ENCODE assay signal across 2 cellular contexts in genomic region chr1:22678522-22678896, GRCh38.
TF ChIP-seq lines count a peak whose summit lies in the region.

No MANE protein-coding gene starts in this region.

TF ChIP-seq in HEK293, 187 proteins besides CTCF, POLR2A, EP300 and RAD21 (continues in another document):
- no peak for TF ChIP-seq ZNF239 (tag by site-specific recombination; IDR thresholded peaks at IDR 0.05)
- TF ChIP-seq ZBTB44 (tag by site-specific recombination; IDR thresholded peaks at IDR 0.05), result no peak
- no peak for TF ChIP-seq ZNF133 (tag by site-specific recombination; IDR thresholded peaks at IDR 0.05)
- no peak for TF ChIP-seq ZNF621 (tag by site-specific recombination; IDR thresholded peaks at IDR 0.05)
- TF ChIP-seq PRDM10 (tag by site-specific recombination; IDR thresholded peaks at IDR 0.05), result no peak
- TF ChIP-seq GLI2 (tag by site-specific recombination; IDR thresholded peaks at IDR 0.05; ENCODE audit: borderline replicate concordance, low read depth), result no peak
- TF ChIP-seq ZNF747 (tag by site-specific recombination; IDR thresholded peaks at IDR 0.05), result no peak
- no peak for TF ChIP-seq ZBTB11 (tag by site-specific recombination; conservative IDR thresholded peaks at IDR 0.05; ENCODE audit: low read depth)
- no peak for TF ChIP-seq ZNF624 (tag by site-specific recombination; IDR thresholded peaks at IDR 0.05)
- 0 out of 2 replicates have a peak, but pooled peaks have one; percentile 55 for TF ChIP-seq ZNF473 (tag by site-specific recombination; IDR thresholded peaks at IDR 0.05)
- TF ChIP-seq ZNF548 (tag by site-specific recombination; IDR thresholded peaks at IDR 0.05), result no peak
- no peak for TF ChIP-seq YY1 (tag by site-specific recombination; IDR thresholded peaks at IDR 0.05)
- TF ChIP-seq ZNF571 (tag by site-specific recombination; IDR thresholded peaks at IDR 0.05), result no peak
- TF ChIP-seq ZNF701 (tag by site-specific recombination; IDR thresholded peaks at IDR 0.05), result 0 out of 2 replicates have a peak, but pooled peaks have one; percentile 13
- no peak for TF ChIP-seq ZNF449 (tag by site-specific recombination; IDR thresholded peaks at IDR 0.05)
- peak; percentile 75; the same call in 1 of the 2 replicates for TF ChIP-seq EGR2 (tag by site-specific recombination; IDR thresholded peaks at IDR 0.05; ENCODE audit: low read depth)
- no peak for TF ChIP-seq ZNF2 (tag by site-specific recombination; IDR thresholded peaks at IDR 0.05)

TF ChIP-seq in K562, 482 proteins besides CTCF, POLR2A, EP300 and RAD21:
- TF ChIP-seq HLTF (IDR thresholded peaks at IDR 0.05), result peak; percentile 10; the same call in 1 of the 2 replicates
- peak; percentile 6; the same call in 1 of the 2 replicates for TF ChIP-seq OTX1 (CRISPR knock-in tag; IDR thresholded peaks at IDR 0.05)
- TF ChIP-seq NKRF (IDR thresholded peaks at IDR 0.05; ENCODE audit: borderline replicate concordance), result 0 out of 2 replicates have a peak, but pooled peaks have one; percentile 21
- TF ChIP-seq ELK1 (CRISPR knock-in tag; IDR thresholded peaks at IDR 0.05), result no peak
- TF ChIP-seq KLF10 (CRISPR knock-in tag; IDR thresholded peaks at IDR 0.05), result no peak
- TF ChIP-seq KDM1A (IDR thresholded peaks at IDR 0.05), result 0 out of 4 replicates have a peak, but pooled peaks of 1 of the 2 experiments have one; percentile 5
- TF ChIP-seq MYBL2 (IDR thresholded peaks at IDR 0.05; ENCODE audit: low read depth), result 0 out of 2 replicates have a peak, but pooled peaks have one; percentile 8
- no peak for TF ChIP-seq MYBL2 (CRISPR knock-in tag; IDR thresholded peaks at IDR 0.05; ENCODE audit: borderline replicate concordance)
- TF ChIP-seq BCLAF1 (IDR thresholded peaks at IDR 0.05; ENCODE audit: borderline replicate concordance in 1 of 2, control insufficient read depth in 1 of 2, low read depth in 2 of 2, low read length in 1 of 2), result 0 out of 4 replicates have a peak, but pooled peaks of 1 of the 2 experiments have one; percentile 40
- TF ChIP-seq LARP7 (IDR thresholded peaks at IDR 0.05), result 0 out of 2 replicates have a peak, but pooled peaks have one; percentile 14
TF ChIP-seq in K562: peak in this region for 7.
